26 cellular contexts compared by ENCODE assay signal in genomic region chr22:22926359-22927195, GRCh38. TPM values are rescaled to one million over a fixed set of nuclear protein-coding genes. Genes with fewer than 3 reads are reported as not detected.
DNase-seq lines count a peak whose midpoint lies in the region; TF ChIP-seq lines count a peak whose summit lies in the region.
"Had no signal": no experiment of that assay in that cellular context is flagged by ENCODE, and none has a peak within 500 bp of the region (broad histone marks: within the 10 kb centered on the region; RNA-seq: fewer than 3 reads in every experiment).

No MANE protein-coding gene starts in this region.

- POLR2A ChIA-PET in activated CD4-positive, alpha-beta memory T cell treated with anti-CD3 and anti-CD28 coated beads, Interleukin-2, amount 10 ng/mL, durations not matched to agents 7 days and 5 days (lab: Charles Lee), result no interaction called here
- POLR2A ChIA-PET in activated CD4-positive, alpha-beta memory T cell treated with anti-CD3 and anti-CD28 coated beads for 36 hours (lab: Charles Lee), result no interaction called here

- CTCF ChIA-PET in activated CD4-positive, alpha-beta memory T cell treated with anti-CD3 and anti-CD28 coated beads, Interleukin-2, amount 10 ng/mL, durations not matched to agents 7 days and 5 days (lab: Charles Lee), result no interaction called here
- CTCF ChIA-PET in activated CD4-positive, alpha-beta memory T cell treated with anti-CD3 and anti-CD28 coated beads for 36 hours (lab: Charles Lee), result no interaction called here

- TF ChIP-seq POLR2A in NB4 (IDR thresholded peaks at IDR 0.05; ENCODE audit: extremely low read depth, insufficient read length) (no peak), thyroid gland (IDR thresholded peaks at IDR 0.05) (no peak), vagina (IDR thresholded peaks at IDR 0.05) (no peak)

- H3K4me1 Mint-ChIP-seq in activated CD4-positive, alpha-beta memory T cell treated with anti-CD3 and anti-CD28 coated beads, Interleukin-2, amount 10 ng/mL, durations not matched to agents 7 days and 5 days, result peaks cover 59% of the 10 kb centered on the region
- peaks cover 18% of the 10 kb centered on the region for H3K4me1 Mint-ChIP-seq in activated CD4-positive, alpha-beta memory T cell treated with anti-CD3 and anti-CD28 coated beads for 36 hours (ENCODE audit: low read depth)
- peaks cover 64% of the 10 kb centered on the region for H3K4me1 Mint-ChIP-seq in dendritic cell treated with granulocyte-macrophage colony-stimulating factor and Interleukin-4, amounts not matched to agents 40 ng/mL and 50 ng/mL, for 4 days (ENCODE audit: low read depth)
- peaks cover 26% of the 10 kb centered on the region for H3K4me1 Mint-ChIP-seq in progenitor cell of endocrine pancreas (ENCODE audit: low read depth)

- H3K27ac Mint-ChIP-seq in activated CD4-positive, alpha-beta memory T cell treated with anti-CD3 and anti-CD28 coated beads, Interleukin-2, amount 10 ng/mL, durations not matched to agents 7 days and 5 days, result peak overlapping the region; percentile 32
- H3K27ac Mint-ChIP-seq in activated CD4-positive, alpha-beta memory T cell treated with anti-CD3 and anti-CD28 coated beads for 36 hours, result no peak overlapping the region
- peak overlapping the region; percentile 73 for H3K27ac Mint-ChIP-seq in dendritic cell treated with granulocyte-macrophage colony-stimulating factor and Interleukin-4, amounts not matched to agents 40 ng/mL and 50 ng/mL, for 4 days
- H3K27ac Mint-ChIP-seq in progenitor cell of endocrine pancreas, result peak overlapping the region; percentile 59
- H3K27ac Mint-ChIP-seq: CD4-positive, alpha-beta T cell had no signal

- no peaks in the 10 kb centered on the region for H3K9me3 ChIP-seq in thyroid gland
- H3K9me3 ChIP-seq in vagina, result no peaks in the 10 kb centered on the region
- H3K9me3 ChIP-seq: right lobe of liver, SJCRH30, suprapubic skin had no signal

- no peaks in the 10 kb centered on the region for H3K36me3 Mint-ChIP-seq in activated CD4-positive, alpha-beta memory T cell treated with anti-CD3 and anti-CD28 coated beads, Interleukin-2, amount 10 ng/mL, durations not matched to agents 7 days and 5 days (ENCODE audit: low read depth)
- no peaks in the 10 kb centered on the region for H3K36me3 Mint-ChIP-seq in activated CD4-positive, alpha-beta memory T cell treated with anti-CD3 and anti-CD28 coated beads for 36 hours
- no peaks in the 10 kb centered on the region for H3K36me3 Mint-ChIP-seq in dendritic cell treated with granulocyte-macrophage colony-stimulating factor and Interleukin-4, amounts not matched to agents 40 ng/mL and 50 ng/mL, for 4 days (ENCODE audit: low read depth)
- no peaks in the 10 kb centered on the region for H3K36me3 Mint-ChIP-seq in progenitor cell of endocrine pancreas (ENCODE audit: insufficient read depth)

- no peak for TF ChIP-seq CTCF in NB4 (IDR thresholded peaks at IDR 0.05; ENCODE audit: low read depth, low read length)
- no peak for TF ChIP-seq CTCF in progenitor cell of endocrine pancreas (IDR thresholded peaks at IDR 0.05; ENCODE audit: unreplicated experiment)
- no peak for TF ChIP-seq CTCF in thyroid gland (IDR thresholded peaks at IDR 0.05)
- TF ChIP-seq CTCF in vagina (IDR thresholded peaks at IDR 0.05), result no peak

- WGBS in thyroid gland, 2 donors, result 61 to 64% methylated on average over 13 to 14 of the region's 14 CpGs

- peak overlapping the region; percentile 14 for H3K4me3 Mint-ChIP-seq in activated CD4-positive, alpha-beta memory T cell treated with anti-CD3 and anti-CD28 coated beads, Interleukin-2, amount 10 ng/mL, durations not matched to agents 7 days and 5 days
- H3K4me3 Mint-ChIP-seq in activated CD4-positive, alpha-beta memory T cell treated with anti-CD3 and anti-CD28 coated beads for 36 hours, result no peak overlapping the region
- H3K4me3 Mint-ChIP-seq in dendritic cell treated with granulocyte-macrophage colony-stimulating factor and Interleukin-4, amounts not matched to agents 40 ng/mL and 50 ng/mL, for 4 days, result no peak overlapping the region
- no peak overlapping the region for H3K4me3 Mint-ChIP-seq in progenitor cell of endocrine pancreas (ENCODE audit: low read depth)
- H3K4me3 Mint-ChIP-seq: CD4-positive, alpha-beta T cell had no signal

- no peak for DNase-seq in activated CD4-positive, alpha-beta memory T cell treated with anti-CD3 and anti-CD28 coated beads, Interleukin-2, amount 10 ng/mL, durations not matched to agents 7 days and 5 days
- DNase-seq in activated CD4-positive, alpha-beta memory T cell treated with anti-CD3 and anti-CD28 coated beads for 36 hours, result no peak
- DNase-seq in NB4 (ENCODE audit: low read depth) (peak; percentile 45), progenitor cell of endocrine pancreas (ENCODE audit: low spot score, unreplicated experiment) (no peak), thyroid gland (no peak), vagina (ENCODE audit: extremely low spot score in 2 of 2) (no peak), NCI-H524 treated with DMSO at 0.1 percent for 48 hours (lab: John Stamatoyannopoulos, UW) (no peak)
- DNase-seq: activated CD4-positive, CD25-positive, alpha-beta regulatory T cell treated with anti-CD3 and anti-CD28 coated beads, Interleukin-2, amount 50 U/mL, for 72 hours; activated gamma-delta T cell treated with Interleukin-2 at 50 U/mL for 16 hours; CD4-positive, alpha-beta T cell; cortex of kidney; DMS153; GDM1; hypothalamus; islet precursor cell; NCI-H2171 treated with DMSO at 0.1 percent for 48 hours; NCI-H69; right lobe of liver; SJCRH30 had no signal

- H3K27me3 Mint-ChIP-seq in activated CD4-positive, alpha-beta memory T cell treated with anti-CD3 and anti-CD28 coated beads, Interleukin-2, amount 10 ng/mL, durations not matched to agents 7 days and 5 days, result peaks cover 4% of the 10 kb centered on the region
- peaks cover 1% of the 10 kb centered on the region for H3K27me3 Mint-ChIP-seq in activated CD4-positive, alpha-beta memory T cell treated with anti-CD3 and anti-CD28 coated beads for 36 hours
- H3K27me3 Mint-ChIP-seq in dendritic cell treated with granulocyte-macrophage colony-stimulating factor and Interleukin-4, amounts not matched to agents 40 ng/mL and 50 ng/mL, for 4 days, result peaks cover 8% of the 10 kb centered on the region
- peaks cover 5% of the 10 kb centered on the region for H3K27me3 Mint-ChIP-seq in progenitor cell of endocrine pancreas
- H3K27me3 Mint-ChIP-seq: CD4-positive, alpha-beta T cell had no signal

- H3K36me3 ChIP-seq in thyroid gland, result no peaks in the 10 kb centered on the region
- H3K36me3 ChIP-seq in vagina, result no peaks in the 10 kb centered on the region
- H3K36me3 ChIP-seq: right lobe of liver, SJCRH30, suprapubic skin had no signal

- H3K27ac ChIP-seq in thyroid gland, result no peak overlapping the region
- H3K27ac ChIP-seq in vagina, result no peak overlapping the region
- H3K27ac ChIP-seq: parathyroid adenoma, right lobe of liver, SJCRH30, suprapubic skin had no signal

- H3K4me3 ChIP-seq in NB4 (ENCODE audit: low read depth, low read length), result no peak overlapping the region
- H3K4me3 ChIP-seq in thyroid gland (replicated peaks in 1 of 3), result no peak overlapping the region
- no peak overlapping the region for H3K4me3 ChIP-seq in vagina
- H3K4me3 ChIP-seq: right lobe of liver, SJCRH30, suprapubic skin had no signal

- H3K4me1 ChIP-seq in thyroid gland, result no peaks in the 10 kb centered on the region
- no peaks in the 10 kb centered on the region for H3K4me1 ChIP-seq in vagina
- H3K4me1 ChIP-seq: parathyroid adenoma, right lobe of liver had no signal

- no peaks in the 10 kb centered on the region for H3K9me3 Mint-ChIP-seq in activated CD4-positive, alpha-beta memory T cell treated with anti-CD3 and anti-CD28 coated beads, Interleukin-2, amount 10 ng/mL, durations not matched to agents 7 days and 5 days
- no peaks in the 10 kb centered on the region for H3K9me3 Mint-ChIP-seq in activated CD4-positive, alpha-beta memory T cell treated with anti-CD3 and anti-CD28 coated beads for 36 hours
- H3K9me3 Mint-ChIP-seq in dendritic cell treated with granulocyte-macrophage colony-stimulating factor and Interleukin-4, amounts not matched to agents 40 ng/mL and 50 ng/mL, for 4 days, result no peaks in the 10 kb centered on the region
- H3K9me3 Mint-ChIP-seq in progenitor cell of endocrine pancreas (ENCODE audit: low read depth), result no peaks in the 10 kb centered on the region
- H3K9me3 Mint-ChIP-seq: CD4-positive, alpha-beta T cell had no signal

- no peaks in the 10 kb centered on the region for H3K27me3 ChIP-seq in thyroid gland
- H3K27me3 ChIP-seq in vagina, result no peaks in the 10 kb centered on the region
- H3K27me3 ChIP-seq: right lobe of liver, SJCRH30 had no signal

- intact Hi-C loops in activated CD4-positive, alpha-beta memory T cell treated with anti-CD3 and anti-CD28 coated beads for 36 hours (cut with micrococcal nuclease), result no loop called here
- intact Hi-C loops in dendritic cell treated with granulocyte-macrophage colony-stimulating factor and Interleukin-4, amounts not matched to agents 40 ng/mL and 50 ng/mL, for 4 days (cut with micrococcal nuclease), result no loop called here
- intact Hi-C loops in thyroid gland (cut with DNase I), result no loop called here
- intact Hi-C loops in vagina (cut with DNase I), result no loop called here

RNA-seq across cellular contexts. Expression of gene IGLL5, which starts 39.0 kb away (rescaled TPM):
- not detected for total RNA-seq in activated CD4-positive, alpha-beta memory T cell treated with anti-CD3 and anti-CD28 coated beads, Interleukin-2, amount 10 ng/mL, durations not matched to agents 7 days and 5 days
- total RNA-seq in activated CD4-positive, alpha-beta memory T cell treated with anti-CD3 and anti-CD28 coated beads for 36 hours, result not detected
- total RNA-seq in progenitor cell of endocrine pancreas (not detected in 2 replicates), thyroid gland (10 to 100 TPM in 1 of 4 donors, 1 to 10 TPM in 1, not detected in 2; 1.8 to 15.7 TPM), vagina (1.7 TPM)
- total RNA-seq: bronchial epithelial cell; CD4-positive, alpha-beta T cell; endothelial cell of umbilical vein; lung microvascular endothelial cell; suprapubic skin; T-helper 2 cell treated with Interferon-gamma antibody and Interleukin-4, amounts not matched to agents 100 ng/mL and 5 ng/mL, for 36 hours had no signal
